In the genomic region with DNA sequence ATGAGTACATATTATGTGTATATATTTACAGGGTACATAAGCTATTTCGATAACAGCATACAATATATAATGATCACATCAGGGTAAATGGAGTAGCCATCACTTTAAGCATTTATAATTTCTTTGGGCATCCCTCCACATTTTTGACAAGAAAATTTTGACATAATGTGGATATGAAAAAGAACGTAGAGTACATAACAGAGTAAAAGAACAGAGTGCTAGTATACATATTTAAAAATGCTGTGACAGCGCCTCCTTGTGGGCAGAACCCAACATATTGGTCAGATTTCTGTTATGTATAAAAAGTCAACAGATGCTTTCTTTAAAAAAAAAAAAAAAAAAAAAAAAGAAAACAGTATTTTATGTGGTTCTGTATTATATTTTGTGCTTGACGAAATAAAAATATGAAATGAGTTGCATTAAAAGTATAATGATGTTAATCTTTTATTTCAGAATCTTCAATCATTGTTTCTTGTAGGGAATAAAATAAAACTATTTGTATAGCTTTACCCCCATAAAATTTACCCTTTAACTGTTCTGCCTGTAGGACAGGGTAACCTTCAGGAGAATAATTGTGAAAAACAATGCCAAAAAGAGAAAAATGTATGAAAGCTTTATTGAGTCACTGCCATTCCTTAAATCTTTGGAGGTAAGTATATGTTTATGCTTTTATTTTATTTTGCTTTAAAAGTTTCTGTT, we compare ENCODE assay signal across 8 cellular contexts. TPM values are rescaled to one million over a fixed set of nuclear protein-coding genes. Genes with fewer than 3 reads are reported as not detected.
DNase-seq lines count a peak whose midpoint lies in the region; ATAC-seq, FAIRE-seq and TF ChIP-seq lines count a peak whose summit lies in the region.

No MANE protein-coding gene starts in this region.

- peak; percentile 46 for DNase-seq in GM04504 (ENCODE audit: low read depth)
- peak; percentile 61 for DNase-seq in NCI-H146 (lab: John Stamatoyannopoulos, UW)
- peak; percentile 47 for DNase-seq in T-helper 22 cell (ENCODE audit: low read depth)
- DNase-seq in astrocyte of the cerebellum (ENCODE audit: low read depth), result peak; percentile 68
- peak; percentile 62 to 72 (median 70) for DNase-seq in immature natural killer cell
- peak; percentile 56 to 68 (median 61) for DNase-seq in stimulated activated CD4-positive, alpha-beta T cell treated with anti-CD3 and anti-CD28 coated beads, Interleukin-1b, Interleukin-23, amount 100 ng/mL, for 24 hours (ENCODE audit: low read depth in 4 of 4, low spot score in 1 of 4)
- DNase-seq in GM12891 (ENCODE audit: insufficient read length, low spot score), result no peak

- no peaks in the 10 kb centered on the region for H3K9me3 Mint-ChIP-seq in immature natural killer cell

- TF ChIP-seq CTCF in astrocyte of the cerebellum (IDR thresholded peaks at IDR 0.05; ENCODE audit: low read depth, low read length, missing control alignments), result peak; percentile 56

- H3K27ac Mint-ChIP-seq in immature natural killer cell, result no peak overlapping the region

- no peak for TF ChIP-seq POLR2A in GM12891 (IDR thresholded peaks at IDR 0.05; ENCODE audit: low read depth, low read length)

- peaks cover 0 to 2% (median 0%) of the 10 kb centered on the region in 3 donors for H3K27me3 Mint-ChIP-seq in immature natural killer cell (ENCODE audit: low read depth in 3 of 3)

- no peak for ATAC-seq in GM21447 (IDR thresholded peaks at IDR 0.05; ENCODE audit: unreplicated experiment)

- in situ Hi-C loops in astrocyte of the cerebellum (cut with HindIII; ENCODE audit: low sequenced_read_pairs), result no loop called here

- H3K4me3 ChIP-seq in astrocyte of the cerebellum (ENCODE audit: low read depth, low read length), result no peak overlapping the region

- H3K36me3 Mint-ChIP-seq in immature natural killer cell, result no peaks in the 10 kb centered on the region

- H3K4me3 Mint-ChIP-seq in immature natural killer cell, result no peak overlapping the region

- no peak for FAIRE-seq in GM12891 (lab: Jason Lieb, UNC)

- no peaks in the 10 kb centered on the region for H3K4me1 Mint-ChIP-seq in immature natural killer cell

TF ChIP-seq in GM12891, 5 proteins besides CTCF, POLR2A, EP300 and RAD21:
- no peak for TF ChIP-seq POLR2AphosphoS5 (IDR thresholded peaks at IDR 0.05; ENCODE audit: low read depth, low read length)
TF ChIP-seq in GM12891: peak in this region for 0.

RNA-seq across cellular contexts. Expression of a gene that starts 18.3 kb away (rescaled TPM):
- polyA plus RNA-seq in immature natural killer cell, result 100 to 1,000 TPM in 1 of 3 donors, 10 to 100 TPM in 2; 42.8 to 107 (median 51.9) TPM
- polyA plus RNA-seq in GM12891 (2012; ENCODE audit: low read depth, missing spikeins), result 9.1 TPM
